2 cellular contexts compared by ENCODE assay signal in genomic region chr15:97849183-97849582, GRCh38.
TF ChIP-seq lines count a peak whose summit lies in the region.

No MANE protein-coding gene starts in this region.

TF ChIP-seq in GM23338, 12 proteins besides CTCF, POLR2A, EP300 and RAD21:
- TF ChIP-seq STAT1 (IDR thresholded peaks at IDR 0.05; ENCODE audit: unreplicated experiment) = no peak

TF ChIP-seq in K562, 482 proteins besides CTCF, POLR2A, EP300 and RAD21:
- TF ChIP-seq USF2 (CRISPR knock-in tag; IDR thresholded peaks at IDR 0.05) = no peak
- no peak for TF ChIP-seq CREBBP (IDR thresholded peaks at IDR 0.05; ENCODE audit: low read depth, low read length)
- no peak for TF ChIP-seq SLC30A9 (CRISPR knock-in tag; IDR thresholded peaks at IDR 0.05)
- TF ChIP-seq GTF2A2 (tag; IDR thresholded peaks at IDR 0.05) = no peak
- TF ChIP-seq ZNF232 (CRISPR knock-in tag; IDR thresholded peaks at IDR 0.05) = no peak
- no peak for TF ChIP-seq THAP7 (CRISPR knock-in tag; IDR thresholded peaks at IDR 0.05)
- TF ChIP-seq JUNB (CRISPR knock-in tag; conservative IDR thresholded peaks at IDR 0.05) = no peak
- no peak for TF ChIP-seq SMARCA5 (IDR thresholded peaks at IDR 0.05)
- TF ChIP-seq POLR2H (tag; IDR thresholded peaks at IDR 0.05; ENCODE audit: low read depth) = no peak
- no peak for TF ChIP-seq KLF13 (tag; IDR thresholded peaks at IDR 0.05; ENCODE audit: borderline replicate concordance, low read depth)
- no peak for TF ChIP-seq MCM7 (IDR thresholded peaks at IDR 0.05)
- TF ChIP-seq ZNF589 (CRISPR knock-in tag; IDR thresholded peaks at IDR 0.05; ENCODE audit: low read depth) = no peak
- no peak for TF ChIP-seq KLF10 (CRISPR knock-in tag; IDR thresholded peaks at IDR 0.05)
TF ChIP-seq in K562: peak in this region for 0.
